In genomic region chr19:4368128-4368820, GRCh38 we compare ENCODE assay signal across 1 cellular context.
TF ChIP-seq lines count a peak whose summit lies in the region.

No MANE protein-coding gene starts in this region.

TF ChIP-seq in HEK293T, 16 proteins besides CTCF, POLR2A, EP300 and RAD21 (continued from another document):
- TF ChIP-seq ARNT (IDR thresholded peaks at IDR 0.05) (no peak), CTBP1 (IDR thresholded peaks at IDR 0.05; ENCODE audit: borderline replicate concordance) (no peak), SP1 (IDR thresholded peaks at IDR 0.05) (no peak), FOXM1 (IDR thresholded peaks at IDR 0.05; ENCODE audit: borderline replicate concordance) (no peak), NFRKB (IDR thresholded peaks at IDR 0.05) (no peak), ELF4 (IDR thresholded peaks at IDR 0.05) (no peak), SUZ12 (IDR thresholded peaks at IDR 0.05) (no peak), BHLHE40 (IDR thresholded peaks at IDR 0.05; ENCODE audit: borderline replicate concordance) (no peak), L3MBTL2 (conservative IDR thresholded peaks at IDR 0.05) (no peak), HDGF (IDR thresholded peaks at IDR 0.05; ENCODE audit: borderline replicate concordance) (no peak), ZNF384 (IDR thresholded peaks at IDR 0.05) (no peak), TARDBP (IDR thresholded peaks at IDR 0.05) (no peak)
